In the genomic region with DNA sequence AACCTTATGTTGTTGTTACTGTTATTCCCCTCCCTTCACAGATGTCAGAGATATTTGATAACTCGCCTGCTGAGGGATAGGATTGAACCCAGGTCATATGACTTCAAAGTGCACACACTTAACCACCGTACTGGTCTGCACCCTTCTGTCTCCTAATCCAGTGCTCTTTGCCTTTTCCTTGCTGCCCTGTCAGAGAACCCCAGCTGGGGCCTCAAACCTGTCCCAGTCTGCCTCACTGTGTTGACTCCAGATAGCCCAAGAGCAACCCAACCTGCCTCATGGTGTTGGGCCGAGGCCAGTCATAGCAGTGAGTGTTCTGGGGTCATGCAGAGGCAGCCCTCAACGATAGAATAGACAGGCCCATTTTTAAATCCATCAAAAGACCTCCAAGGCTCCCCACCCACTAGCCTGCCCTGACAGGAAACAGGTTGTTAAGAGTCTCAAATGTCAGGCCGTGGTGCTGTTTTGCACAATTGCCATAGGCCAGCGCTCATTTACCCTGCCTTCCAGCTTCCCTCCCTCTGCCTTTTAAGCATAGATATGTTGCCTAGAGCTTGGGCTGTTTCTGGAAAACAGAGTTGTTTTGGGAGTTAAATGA, we compare ENCODE assay signal across 9 cellular contexts. TPM values are rescaled to one million over a fixed set of nuclear protein-coding genes. Genes with fewer than 3 reads are reported as not detected.
DNase-seq lines count a peak whose midpoint lies in the region; ATAC-seq, FAIRE-seq and TF ChIP-seq lines count a peak whose summit lies in the region.
"Had no signal": no experiment of that assay in that cellular context is flagged by ENCODE, and none has a peak within 500 bp of the region (broad histone marks: within the 10 kb centered on the region; RNA-seq: fewer than 3 reads in every experiment).

No MANE protein-coding gene starts in this region.

- peak; percentile 51 for FAIRE-seq in GM12891 (lab: Jason Lieb, UNC)

- H3K27me3 Mint-ChIP-seq in progenitor cell of endocrine pancreas: no peaks in the 10 kb centered on the region

- no peak for TF ChIP-seq POLR2A in GM12891 (IDR thresholded peaks at IDR 0.05; ENCODE audit: low read depth, low read length)
- TF ChIP-seq POLR2A in erythroblast (IDR thresholded peaks at IDR 0.05; ENCODE audit: low read length): no peak

- H3K27ac Mint-ChIP-seq in progenitor cell of endocrine pancreas: peak overlapping the region; percentile 95

- peaks cover 33% of the 10 kb centered on the region for H3K4me1 Mint-ChIP-seq in progenitor cell of endocrine pancreas (ENCODE audit: low read depth)

- no peak for TF ChIP-seq CTCF in progenitor cell of endocrine pancreas (IDR thresholded peaks at IDR 0.05; ENCODE audit: unreplicated experiment)

- ATAC-seq in HG03565 (IDR thresholded peaks at IDR 0.05; ENCODE audit: unreplicated experiment) (no peak), GM21825 (IDR thresholded peaks at IDR 0.05; ENCODE audit: unreplicated experiment) (no peak)

- no peaks in the 10 kb centered on the region for H3K36me3 Mint-ChIP-seq in progenitor cell of endocrine pancreas (ENCODE audit: insufficient read depth)

- DNase-seq in GM12891 (ENCODE audit: insufficient read length, low spot score) (no peak), NCI-H69 (lab: John Stamatoyannopoulos, UW) (peak; percentile 88), erythroblast (lab: John Stamatoyannopoulos, UW) (peak; percentile 62 to 82), progenitor cell of endocrine pancreas (ENCODE audit: low spot score, unreplicated experiment) (no peak), SHP77 treated with DMSO at 0.1 percent for 48 hours (lab: John Stamatoyannopoulos, UW) (no peak), COLO829 (ENCODE audit: low spot score) (no peak)
- DNase-seq: NCI-H1417 treated with DMSO at 0.1 percent for 48 hours had no signal

- no peaks in the 10 kb centered on the region for H3K9me3 Mint-ChIP-seq in progenitor cell of endocrine pancreas (ENCODE audit: low read depth)

- H3K4me3 Mint-ChIP-seq in progenitor cell of endocrine pancreas (ENCODE audit: low read depth): no peak overlapping the region

TF ChIP-seq in GM12891, 5 proteins besides CTCF, POLR2A, EP300 and RAD21:
- TF ChIP-seq POU2F2 (IDR thresholded peaks at IDR 0.05; ENCODE audit: low read depth, low read length) (no peak), POLR2AphosphoS5 (IDR thresholded peaks at IDR 0.05; ENCODE audit: low read depth, low read length) (no peak), TAF1 (IDR thresholded peaks at IDR 0.05; ENCODE audit: low read depth, low read length) (no peak), SPI1 (IDR thresholded peaks at IDR 0.05; ENCODE audit: low read depth, low read length) (no peak)

RNA-seq across cellular contexts. Expression of a gene that starts 37.0 kb away (rescaled TPM):
- 287 TPM for polyA plus RNA-seq in GM12891 (2012; ENCODE audit: low read depth, missing spikeins)
- total RNA-seq in progenitor cell of endocrine pancreas: 152 and 172 TPM in 2 replicates

Comparison
In these comparisons a context has a peak if more than half of its experiments do, and no peak if none do; other contexts are left out.
1. DNase-seq: peak in NCI-H69 (single experiment) and erythroblast (2 of 2); none in GM12891 (single experiment), progenitor cell of endocrine pancreas (single experiment), SHP77 treated with DMSO at 0.1 percent for 48 hours (single experiment) and COLO829 (single experiment).